11 cellular contexts compared by ENCODE assay signal in the genomic region with DNA sequence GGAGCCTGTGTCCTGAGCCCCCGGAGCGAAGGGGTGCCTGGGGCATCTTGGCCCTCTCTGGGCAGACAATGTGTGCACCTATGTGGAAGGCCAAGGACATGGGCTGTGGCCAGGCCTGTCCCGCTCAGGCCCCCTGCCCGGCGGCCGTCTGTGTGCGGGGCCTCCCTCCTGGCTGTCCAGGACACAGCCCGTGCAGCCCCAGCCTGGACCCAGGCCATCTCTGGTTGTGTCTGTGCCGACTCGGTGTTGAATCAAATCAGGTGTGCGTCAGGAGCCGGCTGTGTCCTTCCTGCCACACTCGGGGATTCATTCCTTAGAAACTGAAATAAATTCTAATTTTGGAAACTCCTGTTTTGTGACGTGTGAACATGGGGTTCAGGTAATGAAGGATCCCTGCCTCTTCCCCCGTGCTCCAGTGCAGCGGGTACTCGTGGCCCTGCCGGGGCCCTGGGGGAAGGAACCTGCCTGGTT. TPM values are rescaled to one million over a fixed set of nuclear protein-coding genes. Genes with fewer than 3 reads are reported as not detected.
DNase-seq lines count a peak whose midpoint lies in the region; ATAC-seq and TF ChIP-seq lines count a peak whose summit lies in the region.
"Had no signal": no experiment of that assay in that cellular context is flagged by ENCODE, and none has a peak within 500 bp of the region (broad histone marks: within the 10 kb centered on the region; RNA-seq: fewer than 3 reads in every experiment).

No MANE protein-coding gene starts in this region.

- H3K4me3 ChIP-seq in SK-N-SH (ENCODE audit: low read depth in 2 of 2, low read length in 1 of 2) = no peak overlapping the region; a peak in 1 of 4 replicates
- H3K4me3 ChIP-seq in PC-3 (ENCODE audit: low read length) = no peak overlapping the region
- no peak overlapping the region for H3K4me3 ChIP-seq in effector memory CD4-positive, alpha-beta T cell (ENCODE audit: insufficient read depth, low read depth, low read length, poor library complexity, severe bottlenecking)

- H3K36me3 ChIP-seq in SK-N-SH (replicated peaks in 1 of 2; ENCODE audit: control insufficient read depth in 1 of 2, insufficient read depth in 2 of 2, low read length in 1 of 2) (peaks cover 12 to 29% of the 10 kb centered on the region in 2 experiments), PC-3 (ENCODE audit: low read depth, low read length) (no peaks in the 10 kb centered on the region; the same call in 1 of the 2 replicates)
- peaks cover 31% of the 10 kb centered on the region for H3K36me3 ChIP-seq in effector memory CD4-positive, alpha-beta T cell (ENCODE audit: control insufficient read depth, insufficient read depth, low read length)

- intact Hi-C loops in PC-3 (cut with micrococcal nuclease) = no loop called here

- peaks cover 10% of the 10 kb centered on the region for H3K36me3 Mint-ChIP-seq in osteocyte (ENCODE audit: unreplicated experiment)

- no peak for TF ChIP-seq CTCF in SK-N-SH (IDR thresholded peaks at IDR 0.05)
- TF ChIP-seq CTCF in PC-3 (conservative IDR thresholded peaks at IDR 0.05; ENCODE audit: low read depth, low read length) = no peak
- TF ChIP-seq CTCF in osteocyte (IDR thresholded peaks at IDR 0.05) = no peak

- H3K79me2 ChIP-seq in SK-N-SH (ENCODE audit: insufficient read depth) (peaks cover 31% of the 10 kb centered on the region), PC-3 (ENCODE audit: low read length) (peaks cover 25% of the 10 kb centered on the region)

- no peak for TF ChIP-seq RAD21 in SK-N-SH (IDR thresholded peaks at IDR 0.05; ENCODE audit: low read length)

- H3K27me3 ChIP-seq in SK-N-SH (ENCODE audit: insufficient read depth) = no peaks in the 10 kb centered on the region
- H3K27me3 ChIP-seq in PC-3 (ENCODE audit: low read length) = no peaks in the 10 kb centered on the region
- H3K27me3 ChIP-seq in effector memory CD4-positive, alpha-beta T cell (replicated peaks; ENCODE audit: control insufficient read depth, insufficient read depth, low read length, poor library complexity, severe bottlenecking) = no peaks in the 10 kb centered on the region
- H3K27me3 ChIP-seq: thyroid gland had no signal

- H3K4me3 Mint-ChIP-seq in osteocyte (ENCODE audit: unreplicated experiment) = peak overlapping the region; percentile 66

- H3K9me3 Mint-ChIP-seq in osteocyte (ENCODE audit: unreplicated experiment) = no peaks in the 10 kb centered on the region

- DNase-seq in SK-N-SH = no peak
- DNase-seq in PC-3 = no peak
- no peak for DNase-seq in effector memory CD4-positive, alpha-beta T cell
- DNase-seq in osteocyte (ENCODE audit: extremely low spot score, unreplicated experiment) = no peak
- DNase-seq in HuH-7 (ENCODE audit: low spot score) = no peak
- DNase-seq in NCI-H146 treated with DMSO at 0.1 percent for 48 hours (lab: John Stamatoyannopoulos, UW; ENCODE audit: unreplicated experiment) = no peak
- DNase-seq: 8988T, thyroid gland had no signal

- peaks cover 15% of the 10 kb centered on the region for H3K4me1 Mint-ChIP-seq in osteocyte (ENCODE audit: unreplicated experiment)

- H3K4me2 ChIP-seq in SK-N-SH = peak overlapping the region; percentile 90
- peak overlapping the region; percentile 87 for H3K4me2 ChIP-seq in PC-3 (ENCODE audit: low read length)

- H3K9me2 ChIP-seq in SK-N-SH (no peaks in the 10 kb centered on the region), PC-3 (replicated peaks; ENCODE audit: low read length) (no peaks in the 10 kb centered on the region)

- H3K9ac ChIP-seq in SK-N-SH (no peak overlapping the region), PC-3 (ENCODE audit: low read length) (no peak overlapping the region)

- CTCF ChIA-PET in SK-N-SH (lab: Yijun Ruan, JAX) = interaction anchor here (1.7 kb wide), 1 partner anchor 9 kb away, joined by 5 read pairs; no protein-coding TSS in a partner anchor
- CTCF ChIA-PET in PC-3 (lab: Charles Lee) = interaction anchor here (0.7 kb wide), 1 partner anchor 298 kb away, joined by 4 read pairs; no protein-coding TSS in a partner anchor

- peaks cover 0 to 15% of the 10 kb centered on the region in 2 experiments; a peak in 1 of 4 replicates for H3K4me1 ChIP-seq in SK-N-SH (ENCODE audit: control insufficient read depth in 1 of 2, insufficient read depth in 2 of 2, low read depth in 1 of 2, low read length in 1 of 2)
- peaks cover 3% of the 10 kb centered on the region for H3K4me1 ChIP-seq in PC-3 (ENCODE audit: insufficient read depth, low read length)
- H3K4me1 ChIP-seq in effector memory CD4-positive, alpha-beta T cell (ENCODE audit: control insufficient read depth, insufficient read depth, low read length, poor library complexity, severe bottlenecking) = peaks cover 18% of the 10 kb centered on the region

- H2AFZ ChIP-seq in SK-N-SH (ENCODE audit: low read depth) = no peak overlapping the region
- H2AFZ ChIP-seq in PC-3 (ENCODE audit: low read length) = no peak overlapping the region

- H4K20me1 ChIP-seq in SK-N-SH (ENCODE audit: insufficient read depth) = peaks cover 6% of the 10 kb centered on the region
- no peaks in the 10 kb centered on the region for H4K20me1 ChIP-seq in PC-3 (ENCODE audit: low read length)

- H3K27ac Mint-ChIP-seq in osteocyte (ENCODE audit: unreplicated experiment) = no peak overlapping the region

- no peaks in the 10 kb centered on the region for H3K27me3 Mint-ChIP-seq in osteocyte (ENCODE audit: unreplicated experiment)

- TSS peak; percentile 54 for BruUV-seq in PC-3 (replicated peaks; lab: Mats Ljungman, UMichigan)

- WGBS in SK-N-SH (ENCODE audit: low lambda C conversion rate) = 94% methylated on average over 8 of the region's 18 CpGs

- TF ChIP-seq EP300 in SK-N-SH (IDR thresholded peaks at IDR 0.05; ENCODE audit: borderline replicate concordance in 1 of 2, low read depth in 1 of 2, low read length in 1 of 2) = no peak

- H3F3A ChIP-seq in SK-N-SH (replicated peaks; ENCODE audit: insufficient read depth) = no peaks in the 10 kb centered on the region
- no peaks in the 10 kb centered on the region for H3F3A ChIP-seq in PC-3 (ENCODE audit: low read length, unreplicated experiment)

- no peaks in the 10 kb centered on the region for H3K9me3 ChIP-seq in SK-N-SH
- H3K9me3 ChIP-seq in PC-3 (ENCODE audit: low read length) = no peaks in the 10 kb centered on the region
- H3K9me3 ChIP-seq in effector memory CD4-positive, alpha-beta T cell (ENCODE audit: control insufficient read depth, low read length) = no peaks in the 10 kb centered on the region
- H3K9me3 ChIP-seq: thyroid gland had no signal

- no peak overlapping the region for H3K27ac ChIP-seq in SK-N-SH (ENCODE audit: low read depth in 2 of 2, low read length in 1 of 2)
- H3K27ac ChIP-seq in PC-3 (ENCODE audit: low read length) = no peak overlapping the region
- peak overlapping the region; percentile 77 for H3K27ac ChIP-seq in effector memory CD4-positive, alpha-beta T cell (ENCODE audit: insufficient read depth, low read length, poor library complexity, severe bottlenecking)
- H3K27ac ChIP-seq: thyroid gland had no signal

- POLR2A ChIA-PET in SK-N-SH (lab: Yijun Ruan, JAX) = no interaction called here
- POLR2A ChIA-PET in PC-3 (lab: Charles Lee; ENCODE audit: unreplicated experiment) = no interaction called here

- ATAC-seq in SK-N-SH treated with all-trans-retinoic acid at 6 μM for 48 hours (no peak), PC-3 (no peak), HG03108 (IDR thresholded peaks at IDR 0.05; ENCODE audit: unreplicated experiment) (no peak)
- ATAC-seq: Right ventricle myocardium inferior had no signal

TF ChIP-seq in SK-N-SH, 30 proteins besides CTCF, POLR2A, EP300 and RAD21 (continues in another document):
- TF ChIP-seq FOSL2 (IDR thresholded peaks at IDR 0.05; ENCODE audit: borderline replicate concordance, low read depth) (no peak), RXRA (IDR thresholded peaks at IDR 0.05; ENCODE audit: borderline replicate concordance, low read depth) (no peak), TAF1 (IDR thresholded peaks at IDR 0.05; ENCODE audit: borderline replicate concordance, low read depth, low read length) (no peak), EZH2phosphoT487 (IDR thresholded peaks at IDR 0.05; ENCODE audit: borderline replicate concordance, low read depth) (no peak), SIN3A (IDR thresholded peaks at IDR 0.05; ENCODE audit: borderline replicate concordance, low read depth, low read length) (no peak), TEAD4 (IDR thresholded peaks at IDR 0.05; ENCODE audit: borderline replicate concordance, insufficient read depth) (no peak)

TF ChIP-seq in SK-N-SH treated with all-trans-retinoic acid at 6 μM for 48 hours, 23 proteins besides CTCF, POLR2A, EP300 and RAD21 (continues in another document):
- no peak for TF ChIP-seq RARB (CRISPR knock-in tag; IDR thresholded peaks at IDR 0.05)
- no peak for TF ChIP-seq PPARA (CRISPR knock-in tag; IDR thresholded peaks at IDR 0.05; ENCODE audit: borderline replicate concordance)

RNA-seq across cellular contexts. Expression of a gene that starts 1.5 kb away (rescaled TPM):
- polyA plus RNA-seq in SK-N-SH (2012; rRNA removed) = 23.3 and 26.7 TPM in 2 replicates
- polyA plus RNA-seq in SK-N-SH (2012; cell fraction: cytosol; rRNA removed) = 6.7 and 11.5 TPM in 2 replicates
- 121 and 176 TPM in 2 replicates for polyA plus RNA-seq in SK-N-SH (2012; cell fraction: nucleus; rRNA removed)
- 32.8 and 37.4 TPM in 2 replicates for total RNA-seq in PC-3 (2014; rRNA removed)
- 23.9 and 25.0 TPM in 2 replicates for total RNA-seq in osteocyte

RNA-seq across cellular contexts. Expression of a gene that starts 13.6 kb away (rescaled TPM):
- 36.7 and 50.6 TPM in 2 replicates for polyA plus RNA-seq in SK-N-SH (2012; rRNA removed)
- polyA plus RNA-seq in SK-N-SH (2012; cell fraction: cytosol; rRNA removed) = 16.1 and 28.8 TPM in 2 replicates
- polyA plus RNA-seq in SK-N-SH (2012; cell fraction: nucleus; rRNA removed) = 246 and 320 TPM in 2 replicates
- total RNA-seq in PC-3 (2014; rRNA removed) = 53.4 and 59.8 TPM in 2 replicates
- total RNA-seq in osteocyte = 24.3 and 25.9 TPM in 2 replicates

RNA-seq across cellular contexts. Expression of a gene that starts 28.8 kb away (rescaled TPM):
- polyA plus RNA-seq in SK-N-SH (2012; rRNA removed) = 1.3 and 2.4 TPM in 2 replicates
- polyA plus RNA-seq in SK-N-SH (2012; cell fraction: cytosol; rRNA removed) = 1.5 and 2.4 TPM in 2 replicates
- polyA plus RNA-seq in SK-N-SH (2012; cell fraction: nucleus; rRNA removed) = 7.8 and 11.2 TPM in 2 replicates
- 9.4 and 11.9 TPM in 2 replicates for total RNA-seq in PC-3 (2014; rRNA removed)
- total RNA-seq in osteocyte = 1.5 and 1.6 TPM in 2 replicates

RNA-seq across cellular contexts. Expression of a gene that starts 45.5 kb away (rescaled TPM):
- 40.4 and 42.8 TPM in 2 replicates for polyA plus RNA-seq in SK-N-SH (2012; rRNA removed)
- polyA plus RNA-seq in SK-N-SH (2012; cell fraction: cytosol; rRNA removed) = 4.9 and 9.1 TPM in 2 replicates
- 290 and 343 TPM in 2 replicates for polyA plus RNA-seq in SK-N-SH (2012; cell fraction: nucleus; rRNA removed)
- total RNA-seq in PC-3 (2014; rRNA removed) = 32.1 and 39.5 TPM in 2 replicates
- total RNA-seq in osteocyte = 52.5 and 55.7 TPM in 2 replicates

RNA-seq across cellular contexts. Expression of a gene that starts 51.8 kb away (rescaled TPM):
- polyA plus RNA-seq in SK-N-SH (2012; rRNA removed) = 51.9 and 55.1 TPM in 2 replicates
- 6.6 and 12.2 TPM in 2 replicates for polyA plus RNA-seq in SK-N-SH (2012; cell fraction: cytosol; rRNA removed)
- 513 and 740 TPM in 2 replicates for polyA plus RNA-seq in SK-N-SH (2012; cell fraction: nucleus; rRNA removed)
- 25.8 and 34.5 TPM in 2 replicates for total RNA-seq in PC-3 (2014; rRNA removed)
- 37.7 and 38.3 TPM in 2 replicates for total RNA-seq in osteocyte
